In genomic region chr19:407501-408440, GRCh38 we compare ENCODE assay signal across 1 cellular context.
TF ChIP-seq lines count a peak whose summit lies in the region.

No MANE protein-coding gene starts in this region.

TF ChIP-seq in HEK293, 187 proteins besides CTCF, POLR2A, EP300 and RAD21 (continued from another document):
- TF ChIP-seq, protein P1, sequence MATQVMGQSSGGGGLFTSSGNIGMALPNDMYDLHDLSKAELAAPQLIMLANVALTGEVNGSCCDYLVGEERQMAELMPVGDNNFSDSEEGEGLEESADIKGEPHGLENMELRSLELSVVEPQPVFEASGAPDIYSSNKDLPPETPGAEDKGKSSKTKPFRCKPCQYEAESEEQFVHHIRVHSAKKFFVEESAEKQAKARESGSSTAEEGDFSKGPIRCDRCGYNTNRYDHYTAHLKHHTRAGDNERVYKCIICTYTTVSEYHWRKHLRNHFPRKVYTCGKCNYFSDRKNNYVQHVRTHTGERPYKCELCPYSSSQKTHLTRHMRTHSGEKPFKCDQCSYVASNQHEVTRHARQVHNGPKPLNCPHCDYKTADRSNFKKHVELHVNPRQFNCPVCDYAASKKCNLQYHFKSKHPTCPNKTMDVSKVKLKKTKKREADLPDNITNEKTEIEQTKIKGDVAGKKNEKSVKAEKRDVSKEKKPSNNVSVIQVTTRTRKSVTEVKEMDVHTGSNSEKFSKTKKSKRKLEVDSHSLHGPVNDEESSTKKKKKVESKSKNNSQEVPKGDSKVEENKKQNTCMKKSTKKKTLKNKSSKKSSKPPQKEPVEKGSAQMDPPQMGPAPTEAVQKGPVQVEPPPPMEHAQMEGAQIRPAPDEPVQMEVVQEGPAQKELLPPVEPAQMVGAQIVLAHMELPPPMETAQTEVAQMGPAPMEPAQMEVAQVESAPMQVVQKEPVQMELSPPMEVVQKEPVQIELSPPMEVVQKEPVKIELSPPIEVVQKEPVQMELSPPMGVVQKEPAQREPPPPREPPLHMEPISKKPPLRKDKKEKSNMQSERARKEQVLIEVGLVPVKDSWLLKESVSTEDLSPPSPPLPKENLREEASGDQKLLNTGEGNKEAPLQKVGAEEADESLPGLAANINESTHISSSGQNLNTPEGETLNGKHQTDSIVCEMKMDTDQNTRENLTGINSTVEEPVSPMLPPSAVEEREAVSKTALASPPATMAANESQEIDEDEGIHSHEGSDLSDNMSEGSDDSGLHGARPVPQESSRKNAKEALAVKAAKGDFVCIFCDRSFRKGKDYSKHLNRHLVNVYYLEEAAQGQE (tag by site-specific recombination; IDR thresholded peaks at IDR 0.05), result no peak
- TF ChIP-seq, protein P2, sequence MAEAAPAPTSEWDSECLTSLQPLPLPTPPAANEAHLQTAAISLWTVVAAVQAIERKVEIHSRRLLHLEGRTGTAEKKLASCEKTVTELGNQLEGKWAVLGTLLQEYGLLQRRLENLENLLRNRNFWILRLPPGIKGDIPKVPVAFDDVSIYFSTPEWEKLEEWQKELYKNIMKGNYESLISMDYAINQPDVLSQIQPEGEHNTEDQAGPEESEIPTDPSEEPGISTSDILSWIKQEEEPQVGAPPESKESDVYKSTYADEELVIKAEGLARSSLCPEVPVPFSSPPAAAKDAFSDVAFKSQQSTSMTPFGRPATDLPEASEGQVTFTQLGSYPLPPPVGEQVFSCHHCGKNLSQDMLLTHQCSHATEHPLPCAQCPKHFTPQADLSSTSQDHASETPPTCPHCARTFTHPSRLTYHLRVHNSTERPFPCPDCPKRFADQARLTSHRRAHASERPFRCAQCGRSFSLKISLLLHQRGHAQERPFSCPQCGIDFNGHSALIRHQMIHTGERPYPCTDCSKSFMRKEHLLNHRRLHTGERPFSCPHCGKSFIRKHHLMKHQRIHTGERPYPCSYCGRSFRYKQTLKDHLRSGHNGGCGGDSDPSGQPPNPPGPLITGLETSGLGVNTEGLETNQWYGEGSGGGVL (tag by site-specific recombination; IDR thresholded peaks at IDR 0.05), result no peak
- TF ChIP-seq ZNF132 (tag by site-specific recombination; IDR thresholded peaks at IDR 0.05; ENCODE audit: borderline replicate concordance) (no peak), ZNF660 (tag by site-specific recombination; IDR thresholded peaks at IDR 0.05) (no peak), ZBTB21 (tag by site-specific recombination; IDR thresholded peaks at IDR 0.05) (no peak), GLIS2 (tag by site-specific recombination; IDR thresholded peaks at IDR 0.05) (no peak), IKZF3 (tag by site-specific recombination; IDR thresholded peaks at IDR 0.05) (no peak), ZNF610 (tag by site-specific recombination; IDR thresholded peaks at IDR 0.05; ENCODE audit: borderline replicate concordance) (no peak), SCRT2 (tag by site-specific recombination; IDR thresholded peaks at IDR 0.05) (no peak)
- TF ChIP-seq, protein P3, sequence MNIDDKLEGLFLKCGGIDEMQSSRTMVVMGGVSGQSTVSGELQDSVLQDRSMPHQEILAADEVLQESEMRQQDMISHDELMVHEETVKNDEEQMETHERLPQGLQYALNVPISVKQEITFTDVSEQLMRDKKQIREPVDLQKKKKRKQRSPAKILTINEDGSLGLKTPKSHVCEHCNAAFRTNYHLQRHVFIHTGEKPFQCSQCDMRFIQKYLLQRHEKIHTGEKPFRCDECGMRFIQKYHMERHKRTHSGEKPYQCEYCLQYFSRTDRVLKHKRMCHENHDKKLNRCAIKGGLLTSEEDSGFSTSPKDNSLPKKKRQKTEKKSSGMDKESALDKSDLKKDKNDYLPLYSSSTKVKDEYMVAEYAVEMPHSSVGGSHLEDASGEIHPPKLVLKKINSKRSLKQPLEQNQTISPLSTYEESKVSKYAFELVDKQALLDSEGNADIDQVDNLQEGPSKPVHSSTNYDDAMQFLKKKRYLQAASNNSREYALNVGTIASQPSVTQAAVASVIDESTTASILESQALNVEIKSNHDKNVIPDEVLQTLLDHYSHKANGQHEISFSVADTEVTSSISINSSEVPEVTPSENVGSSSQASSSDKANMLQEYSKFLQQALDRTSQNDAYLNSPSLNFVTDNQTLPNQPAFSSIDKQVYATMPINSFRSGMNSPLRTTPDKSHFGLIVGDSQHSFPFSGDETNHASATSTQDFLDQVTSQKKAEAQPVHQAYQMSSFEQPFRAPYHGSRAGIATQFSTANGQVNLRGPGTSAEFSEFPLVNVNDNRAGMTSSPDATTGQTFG (tag by site-specific recombination; IDR thresholded peaks at IDR 0.05; ENCODE audit: borderline replicate concordance), result no peak
